In the genomic region with DNA sequence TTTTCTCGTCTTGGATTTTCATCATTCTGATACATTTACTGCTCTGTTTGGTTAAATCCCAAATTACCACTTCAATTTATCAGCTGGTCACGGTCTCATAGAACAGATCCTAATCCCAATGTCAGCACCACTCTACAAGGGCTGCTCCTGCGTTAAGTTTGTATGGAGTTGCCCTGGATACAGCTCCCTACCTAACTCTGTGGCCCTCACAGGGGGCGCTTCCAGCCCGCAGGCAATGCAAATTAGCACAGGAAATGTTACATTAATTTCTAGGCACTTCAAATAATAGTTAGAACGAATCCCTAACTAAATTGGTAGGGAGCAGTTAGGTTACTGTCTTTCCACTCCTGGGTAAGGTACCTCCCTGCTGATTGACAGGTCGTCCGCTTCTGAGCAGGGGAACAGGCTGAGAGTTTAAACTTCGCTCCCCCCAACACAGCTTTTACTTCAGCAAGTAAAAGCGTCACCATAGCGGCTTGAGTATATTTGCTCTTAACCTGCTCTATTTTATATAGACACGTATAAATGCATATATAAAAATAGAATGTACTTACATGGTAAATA, we compare ENCODE assay signal across 19 cellular contexts.
DNase-seq lines count a peak whose midpoint lies in the region; ATAC-seq and TF ChIP-seq lines count a peak whose summit lies in the region.
"Had no signal": no experiment of that assay in that cellular context is flagged by ENCODE, and none has a peak within 500 bp of the region (broad histone marks: within the 10 kb centered on the region; RNA-seq: fewer than 3 reads in every experiment).

No MANE protein-coding gene starts in this region.

- no peak for TF ChIP-seq CTCF in dorsolateral prefrontal cortex (IDR thresholded peaks at IDR 0.05 in 54 of 56, conservative IDR thresholded peaks at IDR 0.05 in 2 of 56; ENCODE audit: low read depth in 1 of 56, partially characterized antibody in 56 of 56)

- H3K4me3 ChIP-seq in SK-N-MC (no peak overlapping the region; the same call in 1 of the 2 replicates), dorsolateral prefrontal cortex (no peak overlapping the region)
- H3K4me3 ChIP-seq: PC-9, right lobe of liver, upper lobe of right lung had no signal

- H3K9me3 ChIP-seq in SK-N-MC (ENCODE audit: low read depth, low read length): no peaks in the 10 kb centered on the region
- H3K9me3 ChIP-seq: right lobe of liver, upper lobe of right lung had no signal

- no peak overlapping the region for H3K27ac ChIP-seq in SK-N-MC
- H3K27ac ChIP-seq in dorsolateral prefrontal cortex: no peak overlapping the region
- H3K27ac ChIP-seq: epithelial cell of prostate, parathyroid adenoma, PC-9, right lobe of liver, upper lobe of right lung had no signal

- no peak for ATAC-seq in left colon
- ATAC-seq: right lobe of liver, upper lobe of right lung had no signal

- peak; percentile 23 to 50 for DNase-seq in NCI-H526 (lab: John Stamatoyannopoulos, UW)
- no peak for DNase-seq in NCI-H526 treated with DMSO at 0.1 percent for 48 hours (lab: John Stamatoyannopoulos, UW)
- peak; percentile 80 to 91 for DNase-seq in NCI-H2081 (lab: John Stamatoyannopoulos, UW)
- DNase-seq in SK-N-MC (ENCODE audit: low read depth, low spot score): peak; percentile 48
- peak; percentile 20 for DNase-seq in renal cortical epithelial cell (ENCODE audit: low read depth)
- DNase-seq in left colon: no peak
- DNase-seq in NCI-H2196 (lab: John Stamatoyannopoulos, UW; ENCODE audit: unreplicated experiment): no peak
- DNase-seq in dorsolateral prefrontal cortex: no peak
- DNase-seq: activated CD4-positive, alpha-beta T cell treated with anti-CD3 and anti-CD28 coated beads for 48 hours; EL; Kasumi-1; NCI-H1105 treated with DMSO at 0.1 percent for 48 hours; PC-9; right lobe of liver; SHP77 treated with DMSO at 0.1 percent for 48 hours; stimulated activated CD8-positive, alpha-beta memory T cell treated with anti-CD3 and anti-CD28 coated beads, Interleukin-4, amount 100 ng/mL, for 48 hours; upper lobe of right lung had no signal

- no peak overlapping the region for H3K9ac ChIP-seq in SK-N-MC (ENCODE audit: insufficient read length)
- H3K9ac ChIP-seq: parathyroid adenoma had no signal

- intact Hi-C loops in left colon (cut with DNase I, micrococcal nuclease) (no loop called here), dorsolateral prefrontal cortex (cut with DNase I) (no loop called here)

- no peaks in the 10 kb centered on the region for H3K36me3 ChIP-seq in SK-N-MC (ENCODE audit: insufficient read depth, low read length)
- H3K36me3 ChIP-seq: right lobe of liver, upper lobe of right lung had no signal

- no peaks in the 10 kb centered on the region for H3K27me3 ChIP-seq in dorsolateral prefrontal cortex
- H3K27me3 ChIP-seq: right lobe of liver, upper lobe of right lung had no signal

Comparison
In these comparisons a context has a peak if more than half of its experiments do, and no peak if none do; other contexts are left out.
1. DNase-seq: peak in NCI-H526 (2 of 2), NCI-H2081 (2 of 2), SK-N-MC (single experiment) and renal cortical epithelial cell (single experiment); none in NCI-H526 treated with DMSO at 0.1 percent for 48 hours (single experiment), left colon (0 of 2), NCI-H2196 (single experiment) and dorsolateral prefrontal cortex (0 of 10).